ENCODE assay signal across 19 cellular contexts in genomic region chr7:29811597-29811996, GRCh38. TPM values are rescaled to one million over a fixed set of nuclear protein-coding genes. Genes with fewer than 3 reads are reported as not detected.
A peak's percentile ranks its signal among the peaks of the same experiment; 100 is the strongest.
DNase-seq lines count a peak whose midpoint lies in the region; FAIRE-seq and TF ChIP-seq lines count a peak whose summit lies in the region.
"Had no signal": no experiment of that assay in that cellular context is flagged by ENCODE, and none has a peak within 500 bp of the region (broad histone marks: within the 10 kb centered on the region; RNA-seq: fewer than 3 reads in every experiment).

No MANE protein-coding gene starts in this region.

- H3K36me3 ChIP-seq in small intestine (ENCODE audit: control insufficient read depth in 2 of 2, insufficient read depth in 2 of 2, low read length in 2 of 2) (no peaks in the 10 kb centered on the region), vagina (no peaks in the 10 kb centered on the region)
- H3K36me3 ChIP-seq: colonic mucosa, heart right ventricle had no signal

- DNase-seq in NCI-H2029 treated with DMSO at 0.1 percent for 48 hours (lab: John Stamatoyannopoulos, UW): peak; percentile 30
- DNase-seq in NCI-H2029 (lab: John Stamatoyannopoulos, UW): no peak
- DNase-seq in NCI-H187 treated with DMSO at 0.1 percent for 48 hours (lab: John Stamatoyannopoulos, UW): peak; percentile 72
- peak; percentile 76 for DNase-seq in NCI-H748 treated with DMSO at 0.1 percent for 48 hours (lab: John Stamatoyannopoulos, UW)
- peak; percentile 55 for DNase-seq in small intestine
- no peak for DNase-seq in urothelium cell line (ENCODE audit: low spot score)
- no peak for DNase-seq in vagina (ENCODE audit: extremely low spot score in 2 of 2)
- DNase-seq in T1000 (lab: John Stamatoyannopoulos, UW): no peak
- DNase-seq: activated CD4-positive, alpha-beta T cell treated with anti-CD3 and anti-CD28 coated beads for 36 hours; colonic mucosa; heart right ventricle; naive thymus-derived CD8-positive, alpha-beta T cell; NCI-H1930; stimulated activated CD4-positive, alpha-beta T cell treated with anti-CD3 and anti-CD28 coated beads, Interleukin-2, amount 100 ng/mL, for 24 hours had no signal

- FAIRE-seq in small intestine (lab: Jason Lieb, UNC) (no peak), urothelium cell line (lab: Jason Lieb, UNC) (no peak)
- FAIRE-seq: A549, GM12891 had no signal

- peaks cover 0 to 16% of the 10 kb centered on the region in 2 donors for H3K27me3 ChIP-seq in small intestine (ENCODE audit: control insufficient read depth in 2 of 2, insufficient read depth in 2 of 2, low read length in 2 of 2)
- peaks cover 9% of the 10 kb centered on the region for H3K27me3 ChIP-seq in vagina

- no peak for TF ChIP-seq CTCF in vagina (IDR thresholded peaks at IDR 0.05)

- no peak overlapping the region for H3K4me3 ChIP-seq in small intestine (ENCODE audit: low read depth in 1 of 2, low read length in 2 of 2)
- no peak overlapping the region for H3K4me3 ChIP-seq in vagina
- H3K4me3 ChIP-seq: A549, colonic mucosa, heart right ventricle had no signal

- WGBS in small intestine, 3 donors: 8 to 46% (median 44%) methylated on average over 1 of the region's 1 CpG

- intact Hi-C loops in vagina (cut with DNase I): no loop called here

- H3K4me1 ChIP-seq in small intestine (ENCODE audit: control insufficient read depth in 2 of 2, insufficient read depth in 1 of 2, low read depth in 1 of 2, low read length in 1 of 2): peaks cover 3 to 5% of the 10 kb centered on the region in 2 donors
- peaks cover 8% of the 10 kb centered on the region for H3K4me1 ChIP-seq in vagina

- no peak for TF ChIP-seq POLR2A in vagina (IDR thresholded peaks at IDR 0.05)

- no peak overlapping the region for H3K27ac ChIP-seq in small intestine (ENCODE audit: low read depth in 1 of 2, low read length in 1 of 2)
- H3K27ac ChIP-seq in vagina: no peak overlapping the region
- H3K27ac ChIP-seq: A549, colonic mucosa, heart right ventricle had no signal

- H3K9me3 ChIP-seq in small intestine (ENCODE audit: control insufficient read depth, low read depth): no peaks in the 10 kb centered on the region
- H3K9me3 ChIP-seq in vagina: no peaks in the 10 kb centered on the region
- H3K9me3 ChIP-seq: A549, colonic mucosa, heart right ventricle had no signal

RNA-seq across cellular contexts. Expression of gene WIPF3, which starts 5.3 kb away (rescaled TPM):
- 1 to 10 TPM; 1.1 to 1.8 (median 1.6) TPM for polyA plus RNA-seq in small intestine
- 0.25 TPM for total RNA-seq in vagina
- total RNA-seq: activated CD4-positive, alpha-beta T cell treated with anti-CD3 and anti-CD28 coated beads for 36 hours; lung microvascular endothelial cell; M059J had no signal
- polyA plus RNA-seq: BJ had no signal

Comparison
In these comparisons a context has a peak if more than half of its experiments do, and no peak if none do; other contexts are left out.
1. DNase-seq: peak in NCI-H2029 treated with DMSO at 0.1 percent for 48 hours (single experiment), NCI-H187 treated with DMSO at 0.1 percent for 48 hours (single experiment), NCI-H748 treated with DMSO at 0.1 percent for 48 hours (single experiment) and small intestine (single experiment); none in NCI-H2029 (single experiment), urothelium cell line (single experiment), vagina (0 of 2) and T1000 (single experiment).